Comparison of ENCODE assay signal across 23 cellular contexts in the genomic region with DNA sequence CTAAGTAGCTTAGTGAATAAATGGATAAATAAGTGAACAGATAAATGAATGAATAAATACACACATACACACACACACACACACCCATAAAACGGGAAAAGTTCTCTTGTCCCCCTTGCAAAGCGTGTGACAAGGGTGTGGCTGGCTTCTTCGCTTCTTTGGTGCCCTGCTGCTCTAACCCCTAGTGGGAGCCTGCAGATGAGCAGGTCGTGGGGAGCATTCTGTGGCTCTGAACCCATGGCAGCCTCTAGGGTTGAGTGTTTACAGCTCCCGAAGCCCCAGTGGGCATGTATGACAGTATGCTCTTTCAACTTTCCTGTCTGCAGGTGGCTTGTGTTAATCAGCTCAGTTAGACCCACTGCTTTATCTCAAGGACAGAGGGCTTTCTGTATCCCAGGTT.
"Had no signal": no experiment of that assay in that cellular context is flagged by ENCODE, and none has a peak within 500 bp of the region (broad histone marks: within the 10 kb centered on the region; RNA-seq: fewer than 3 reads in every experiment).

No MANE protein-coding gene starts in this region.

- H3K27me3 ChIP-seq: SJSA1 had no signal

- H3K4me3 ChIP-seq: SJSA1, SK-N-MC had no signal

- H3K9me3 ChIP-seq: SJSA1 had no signal

- DNase-seq: MV-4-11; NCI-H1092; NCI-H1105 treated with DMSO at 0.1 percent for 48 hours; NCI-H1417 treated with DMSO at 0.1 percent for 48 hours; NCI-H187; NCI-H2029; NCI-H2081 treated with DMSO at 0.1 percent for 48 hours; NCI-H2171; NCI-H226; NCI-H446; NCI-H510A; NCI-H524 treated with DMSO at 0.1 percent for 48 hours; NCI-H69; NCI-H774; NK-92 treated with Interleukin-12 subunit alpha and Interleukin-12 subunit beta, amount 100 ng/mL, for 24 hours; PC-3; SHP77 treated with DMSO at 0.1 percent for 48 hours had no signal

- H3K36me3 ChIP-seq: SJSA1 had no signal

- H3K27ac ChIP-seq: HL-60, KMS-11, RWPE1, SJSA1, SK-N-MC had no signal

- ATAC-seq: Panc1, PC-3 had no signal

- H3K4me2 ChIP-seq: KMS-11 had no signal

- H3K4me1 ChIP-seq: SJSA1 had no signal

- H3K9ac ChIP-seq: KMS-11 had no signal
